1 cellular context compared by ENCODE assay signal in genomic region chr3:73680696-73681095, GRCh38.
TF ChIP-seq lines count a peak whose summit lies in the region.

No MANE protein-coding gene starts in this region.

TF ChIP-seq in SK-N-SH treated with all-trans-retinoic acid at 6 μM for 48 hours, 23 proteins besides CTCF, POLR2A, EP300 and RAD21 (continued from another document):
- no peak for TF ChIP-seq SNAI2 (CRISPR knock-in tag; IDR thresholded peaks at IDR 0.05)
- no peak for TF ChIP-seq CSRNP3 (CRISPR knock-in tag; IDR thresholded peaks at IDR 0.05)
- no peak for TF ChIP-seq POU6F1 (CRISPR knock-in tag; IDR thresholded peaks at IDR 0.05; ENCODE audit: borderline replicate concordance, low read depth)
- no peak for TF ChIP-seq ZNF8 (CRISPR knock-in tag; IDR thresholded peaks at IDR 0.05)
- no peak for TF ChIP-seq TOX (CRISPR knock-in tag; IDR thresholded peaks at IDR 0.05; ENCODE audit: borderline replicate concordance)
TF ChIP-seq in SK-N-SH treated with all-trans-retinoic acid at 6 μM for 48 hours: peak in this region for 3.
